8 cellular contexts compared by ENCODE assay signal in the genomic region with DNA sequence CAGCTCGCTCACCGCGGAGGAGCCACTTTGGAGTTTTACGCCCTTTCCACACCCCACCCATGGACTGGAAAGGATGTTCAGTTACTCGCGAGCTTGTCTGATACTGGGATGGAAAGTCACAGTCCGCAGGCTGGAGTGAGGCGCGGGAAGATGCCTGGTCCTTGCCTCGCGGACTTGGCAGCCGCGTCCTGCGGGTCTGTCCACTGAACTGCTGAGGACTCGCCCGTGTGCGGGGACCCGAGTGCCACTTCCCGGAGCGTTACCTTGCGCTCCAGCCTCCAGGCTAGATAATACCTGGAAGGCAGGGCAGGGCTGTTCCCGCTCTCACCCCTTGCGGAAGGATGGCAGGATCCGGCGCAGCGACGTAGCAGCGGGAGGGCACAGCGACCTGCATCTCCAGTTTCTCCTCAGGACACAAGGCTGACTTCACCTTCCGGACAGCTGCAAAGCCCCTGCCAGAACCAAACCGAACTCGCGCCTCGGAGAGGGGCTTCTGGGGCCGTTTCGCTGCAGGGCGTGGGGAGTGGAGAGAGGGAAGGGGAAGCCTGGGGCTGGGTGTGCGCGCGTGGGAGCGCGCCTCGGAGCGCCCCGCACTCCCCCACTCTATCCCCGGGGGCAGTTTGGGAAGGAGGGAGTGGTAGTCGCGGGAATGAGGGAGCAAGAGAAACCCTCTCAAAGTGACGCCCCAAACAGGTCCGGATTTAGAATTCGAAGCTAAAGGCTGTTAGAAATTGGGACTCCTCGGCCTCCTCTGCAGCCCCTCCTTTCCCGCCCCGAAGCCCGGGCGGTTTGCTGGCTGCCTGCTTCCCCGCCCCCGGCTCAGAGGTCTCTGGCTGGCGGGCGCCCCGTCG. TPM values are rescaled to one million over a fixed set of nuclear protein-coding genes. Genes with fewer than 3 reads are reported as not detected.
DNase-seq lines count a peak whose midpoint lies in the region; ATAC-seq and TF ChIP-seq lines count a peak whose summit lies in the region.

A gene (plus strand): TSS at position 822 of the 851 bp plus-strand sequence.

- H3K27ac Mint-ChIP-seq in stimulated activated effector memory CD8-positive, alpha-beta T cell treated with anti-CD3 and anti-CD28 coated beads, Interleukin-12 subunit alpha, Interleukin-12 subunit beta, amount 100 ng/mL, for 72 hours, result peak within 1 kb of the TSS; percentile 94

- peaks cover 6% of the 10 kb centered on the region for H3K36me3 Mint-ChIP-seq in stimulated activated effector memory CD8-positive, alpha-beta T cell treated with anti-CD3 and anti-CD28 coated beads, Interleukin-12 subunit alpha, Interleukin-12 subunit beta, amount 100 ng/mL, for 72 hours

- H3K9me3 ChIP-seq in lower lobe of right lung, result no peaks in the 10 kb centered on the region

- peak within 1 kb of the TSS; percentile 82 for H3K4me3 Mint-ChIP-seq in stimulated activated effector memory CD8-positive, alpha-beta T cell treated with anti-CD3 and anti-CD28 coated beads, Interleukin-12 subunit alpha, Interleukin-12 subunit beta, amount 100 ng/mL, for 72 hours

- peaks cover 46% of the 10 kb centered on the region for H3K4me1 Mint-ChIP-seq in stimulated activated effector memory CD8-positive, alpha-beta T cell treated with anti-CD3 and anti-CD28 coated beads, Interleukin-12 subunit alpha, Interleukin-12 subunit beta, amount 100 ng/mL, for 72 hours

- intact Hi-C loops in lower lobe of right lung (cut with DNase I), result no loop called here

- no peaks in the 10 kb centered on the region for H3K9me3 Mint-ChIP-seq in stimulated activated effector memory CD8-positive, alpha-beta T cell treated with anti-CD3 and anti-CD28 coated beads, Interleukin-12 subunit alpha, Interleukin-12 subunit beta, amount 100 ng/mL, for 72 hours

- no peak for TF ChIP-seq CTCF in HFF-Myc (IDR thresholded peaks at IDR 0.05; ENCODE audit: low read depth, low read length, missing control alignments)
- no peak for TF ChIP-seq CTCF in lower lobe of right lung (IDR thresholded peaks at IDR 0.05)

- DNase-seq in EH (ENCODE audit: low read depth) (peak; percentile 46), HFF-Myc (ENCODE audit: extremely low read depth, low read depth) (no peak), SK-MEL-5 (ENCODE audit: low read depth, low spot score) (no peak), caudate nucleus (lab: John Stamatoyannopoulos, UW) (peak in 39 of 61 donors; percentile 6 to 75 (median 41)), lower lobe of right lung (peak; percentile 46), SW480 (ENCODE audit: low spot score) (no peak), NCI-H1694 (lab: John Stamatoyannopoulos, UW) (no peak)
- peak; percentile 8 to 66 for DNase-seq in stimulated activated effector memory CD8-positive, alpha-beta T cell treated with anti-CD3 and anti-CD28 coated beads, Interleukin-12 subunit alpha, Interleukin-12 subunit beta, amount 100 ng/mL, for 72 hours (ENCODE audit: low spot score in 2 of 2)

- peak within 1 kb of the TSS; percentile 67 for H3K27ac ChIP-seq in caudate nucleus (ENCODE audit: low read depth, low read length)
- H3K27ac ChIP-seq in lower lobe of right lung, result no peak within 1 kb of the TSS

- H3K4me3 ChIP-seq in HFF-Myc (replicated peaks; ENCODE audit: low read depth, low read length) (peak within 1 kb of the TSS; percentile 88), lower lobe of right lung (peak within 1 kb of the TSS; percentile 60)

- in situ Hi-C loops in SK-MEL-5 (cut with HindIII; ENCODE audit: low pct_unique_long_range_greater_than_20kb, low sequenced_read_pairs), result loop anchor here (25.0 kb wide), 1 partner anchor 516 kb away; no protein-coding TSS in a partner anchor

- peaks cover 30% of the 10 kb centered on the region for H3K27me3 ChIP-seq in lower lobe of right lung (ENCODE audit: low read depth)

- ATAC-seq in lower lobe of right lung, result peak; percentile 42 to 43
- ATAC-seq in stimulated activated effector memory CD8-positive, alpha-beta T cell treated with anti-CD3 and anti-CD28 coated beads, Interleukin-12 subunit alpha, Interleukin-12 subunit beta, amount 100 ng/mL, for 72 hours, result no peak

- H3K4me1 ChIP-seq in lower lobe of right lung, result peaks cover 35% of the 10 kb centered on the region

- no peaks in the 10 kb centered on the region for H3K36me3 ChIP-seq in lower lobe of right lung

RNA-seq across cellular contexts. Expression of the gene that starts here (rescaled TPM):
- total RNA-seq in SK-MEL-5 (2014; rRNA removed; shearing (Covaris generic)), result 13.9 and 24.1 TPM in 2 replicates
- 21.7 and 38.0 TPM in 2 replicates for polyA plus RNA-seq in SK-MEL-5 (2015; cell fraction: cytosol; rRNA removed)
- 13.5 and 16.7 TPM in 2 replicates for polyA plus RNA-seq in SK-MEL-5 (2015; cell fraction: nucleus; rRNA removed)
- 0.35 TPM for total RNA-seq in lower lobe of right lung

Comparison
In these comparisons a context has a peak if more than half of its experiments do, and no peak if none do; other contexts are left out.
1. RNA of the gene that starts here (total RNA-seq): 13.9 to 24.1 TPM in SK-MEL-5; 0.35 TPM in lower lobe of right lung (single experiment); every median in the first group is over 10 times any median in the second.
2. Peak in DNase-seq, ATAC-seq and H3K4me3 ChIP-seq in lower lobe of right lung; RNA of the gene not detected or under 1 TPM.
3. DNase-seq: peak in EH (single experiment), caudate nucleus (39 of 61) and stimulated activated effector memory CD8-positive, alpha-beta T cell treated with anti-CD3 and anti-CD28 coated beads, Interleukin-12 subunit alpha, Interleukin-12 subunit beta, amount 100 ng/mL, for 72 hours (2 of 2); none in HFF-Myc (single experiment), SK-MEL-5 (single experiment), SW480 (single experiment) and NCI-H1694 (single experiment).